Comparison of ENCODE assay signal across 8 cellular contexts in the genomic region with DNA sequence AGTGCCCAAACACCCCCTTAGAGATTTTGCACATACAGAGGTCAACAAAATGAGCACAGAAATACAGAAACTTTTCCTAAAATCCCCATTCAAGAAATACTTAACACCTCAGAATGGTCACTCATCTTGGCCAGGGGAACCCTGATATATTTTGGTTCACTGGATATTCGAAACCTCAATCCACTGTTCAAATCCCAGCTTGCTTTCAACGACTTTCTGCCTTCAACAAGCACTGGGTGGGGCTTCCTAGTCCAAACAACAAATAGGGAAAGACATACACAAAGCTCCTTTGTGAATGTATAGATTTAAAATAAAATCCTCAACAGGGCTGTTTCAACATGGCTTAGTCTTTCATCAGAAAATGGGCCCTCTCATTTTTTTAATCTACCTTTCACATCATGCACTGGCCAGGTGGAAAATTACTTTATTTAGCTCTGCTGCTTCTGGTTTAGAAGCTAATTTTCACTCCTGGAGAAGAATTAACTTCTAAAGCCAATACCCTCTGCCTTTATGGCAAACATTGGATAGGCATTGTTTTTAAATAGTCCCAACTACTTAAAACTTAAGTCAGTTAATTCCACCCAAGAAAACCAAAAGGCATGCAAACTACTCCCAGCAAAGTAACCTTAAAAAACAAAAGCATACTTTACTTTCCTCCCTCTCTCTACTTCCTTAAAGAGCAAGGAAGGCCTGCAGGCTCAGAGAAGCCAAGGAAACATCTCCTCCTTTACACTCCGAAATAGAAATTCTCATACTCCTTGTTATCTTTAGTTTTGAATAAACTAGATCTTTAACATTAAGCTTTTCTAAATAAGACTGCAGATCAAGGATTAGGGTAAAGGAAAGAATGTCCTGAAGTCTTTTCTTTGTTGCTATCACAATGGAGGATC. TPM values are rescaled to one million over a fixed set of nuclear protein-coding genes. Genes with fewer than 3 reads are reported as not detected.
DNase-seq lines count a peak whose midpoint lies in the region; ATAC-seq, FAIRE-seq and TF ChIP-seq lines count a peak whose summit lies in the region.
"Not testable (repeated sequence)": the region's sequence is repeated elsewhere in the genome, so short reads cannot be mapped to it uniquely, and the experiment has no call there.

No MANE protein-coding gene starts in this region.

- H4K91ac ChIP-seq in H9 (ENCODE audit: insufficient read length, low read depth, low read length): not testable (repeated sequence)

- not testable (repeated sequence) for H3K4me3 ChIP-seq in A549; K562; mucosa of rectum (ENCODE audit: low read length in 2 of 2)
- H3K4me3 ChIP-seq in PC-3 (ENCODE audit: low read length): peak overlapping the region; percentile 75

- not testable (repeated sequence) for H3T11ph ChIP-seq in H9 (ENCODE audit: low read length)

- not testable (repeated sequence) for DNase-seq in A549 (ENCODE audit: low read depth in 1 of 2, low spot score in 1 of 2); H9; activated CD8-positive, alpha-beta T cell treated with anti-CD3 and anti-CD28 coated beads, Interleukin-2, amount 10 ng/mL, durations not matched to agents 7 days and 5 days; K562 (ENCODE audit: extremely low read depth in 1 of 4, low spot score in 3 of 4); foreskin keratinocyte; stimulated activated effector memory CD8-positive, alpha-beta T cell treated with anti-CD3 and anti-CD28 coated beads, Interleukin-12 subunit alpha, Interleukin-12 subunit beta, amount 100 ng/mL, for 72 hours (ENCODE audit: low spot score in 2 of 2)
- peak; percentile 57 for DNase-seq in PC-3

- H3K23ac ChIP-seq in H9 (ENCODE audit: insufficient read length, low read depth, low read length): not testable (repeated sequence)

- peaks cover 16 to 37% (median 32%) of the 10 kb centered on the region in 3 experiments for H3K36me3 Mint-ChIP-seq in H9 (ENCODE audit: insufficient read depth in 1 of 3, low read depth in 3 of 3)
- peaks cover 78% of the 10 kb centered on the region for H3K36me3 Mint-ChIP-seq in activated CD8-positive, alpha-beta T cell treated with anti-CD3 and anti-CD28 coated beads, Interleukin-2, amount 10 ng/mL, durations not matched to agents 7 days and 5 days (ENCODE audit: low read depth)
- peaks cover 47% of the 10 kb centered on the region for H3K36me3 Mint-ChIP-seq in stimulated activated effector memory CD8-positive, alpha-beta T cell treated with anti-CD3 and anti-CD28 coated beads, Interleukin-12 subunit alpha, Interleukin-12 subunit beta, amount 100 ng/mL, for 72 hours

- H3K18ac ChIP-seq in H9 (ENCODE audit: insufficient read length, low read depth, low read length): not testable (repeated sequence)

- TF ChIP-seq POLR2A in A549 (IDR thresholded peaks at IDR 0.05; ENCODE audit: low read length); K562 (conservative IDR thresholded peaks at IDR 0.05): not testable (repeated sequence)

- not testable (repeated sequence) for H3K23me2 ChIP-seq in H9 (ENCODE audit: insufficient read length, low read depth, low read length, poor library complexity, severe bottlenecking)

- H2BK12ac ChIP-seq in H9 (ENCODE audit: insufficient read length, low read depth, low read length): not testable (repeated sequence)

- H2BK15ac ChIP-seq in H9 (ENCODE audit: low read depth, low read length): not testable (repeated sequence)

- peaks cover 21% of the 10 kb centered on the region for H3F3A ChIP-seq in PC-3 (ENCODE audit: low read length, unreplicated experiment)

- H3K4me2 ChIP-seq in A549 (peak overlapping the region; percentile 99), PC-3 (ENCODE audit: low read length) (peak overlapping the region; percentile 86)
- not testable (repeated sequence) for H3K4me2 ChIP-seq in H9 (ENCODE audit: insufficient read depth, insufficient read length, low read length); K562 (ENCODE audit: insufficient read depth, low read length)

- not testable (repeated sequence) for H2BK20ac ChIP-seq in H9 (ENCODE audit: low read depth, low read length, poor library complexity, severe bottlenecking)

- CTCF ChIA-PET in A549 (lab: Yijun Ruan, JAX) (interaction anchor here (0.7 to 8.9 kb wide), 5 partner anchors 11 to 355 kb away, joined by 3 to 120 read pairs (median 5); no protein-coding TSS in a partner anchor), PC-3 (lab: Charles Lee) (interaction anchor here (0.9 kb wide), 1 partner anchor 355 kb away, joined by 4 read pairs; no protein-coding TSS in a partner anchor)
- CTCF ChIA-PET in activated CD8-positive, alpha-beta T cell treated with anti-CD3 and anti-CD28 coated beads, Interleukin-2, amount 10 ng/mL, durations not matched to agents 7 days and 5 days (lab: Charles Lee): interaction anchor here (0.9 to 7.5 kb wide), 6 partner anchors 77 to 356 kb away, joined by 3 to 48 read pairs (median 4); no protein-coding TSS in a partner anchor
- CTCF ChIA-PET in K562 (lab: Yijun Ruan, JAX; ENCODE audit: low intra/inter-chr PET ratio): not testable (repeated sequence)

- H3K4me1 ChIP-seq in A549: peaks cover 94% of the 10 kb centered on the region
- H3K4me1 ChIP-seq in H9 (ENCODE audit: insufficient read depth, low read length): not testable (repeated sequence)
- peaks cover 86% of the 10 kb centered on the region for H3K4me1 ChIP-seq in PC-3 (ENCODE audit: insufficient read depth, low read length)
- H3K4me1 ChIP-seq in K562 (replicated peaks in 1 of 2; ENCODE audit: control insufficient read depth in 2 of 2, insufficient read depth in 2 of 2, low read length in 2 of 2): peaks cover 8 to 23% of the 10 kb centered on the region in 2 experiments; a peak in 4 of 5 replicates
- H3K4me1 ChIP-seq in foreskin keratinocyte: peaks cover 53% of the 10 kb centered on the region
- peaks cover 26 to 49% of the 10 kb centered on the region in 2 donors for H3K4me1 ChIP-seq in mucosa of rectum (ENCODE audit: control insufficient read depth in 2 of 2, insufficient read depth in 2 of 2, low read length in 2 of 2)

- not testable (repeated sequence) for H2BK5ac ChIP-seq in H9 (ENCODE audit: insufficient read length, low read length)

- not testable (repeated sequence) for H3K27me3 ChIP-seq in H9 (ENCODE audit: insufficient read depth, low read length); PC-3 (ENCODE audit: low read length); K562 (ENCODE audit: control insufficient read depth in 2 of 2, insufficient read depth in 2 of 2, low read length in 2 of 2); foreskin keratinocyte; mucosa of rectum (ENCODE audit: control insufficient read depth in 2 of 2, insufficient read depth in 2 of 2, low read length in 2 of 2)

- intact Hi-C loops in PC-3 (cut with micrococcal nuclease); K562 (cut with micrococcal nuclease): not testable (repeated sequence)

- not testable (repeated sequence) for H3K9me1 ChIP-seq in K562 (ENCODE audit: control insufficient read depth, insufficient read depth, low read length)

- in situ Hi-C loops in K562 (cut with MboI): not testable (repeated sequence)

- H3K9ac ChIP-seq in H9 (ENCODE audit: extremely low read depth, insufficient read length, low read length); K562 (ENCODE audit: insufficient read depth in 1 of 2, low read depth in 2 of 2, low read length in 2 of 2); mucosa of rectum (ENCODE audit: low read depth in 1 of 2, low read length in 2 of 2): not testable (repeated sequence)
- H3K9ac ChIP-seq in PC-3 (ENCODE audit: low read length): peak overlapping the region; percentile 85

- POLR2A ChIA-PET in A549 (lab: Yijun Ruan, JAX): interaction anchor here (0.7 to 2.0 kb wide), 5 partner anchors 10 to 357 kb away, joined by 3 to 18 read pairs (median 5); partner anchors contain the start of gene ZNF217
- POLR2A ChIA-PET in PC-3 (lab: Charles Lee; ENCODE audit: unreplicated experiment): interaction anchor here (0.7 to 1.6 kb wide), 4 partner anchors 10 to 190 kb away, joined by 3 to 15 read pairs (median 4); partner anchors contain the start of gene ZNF217
- POLR2A ChIA-PET in activated CD8-positive, alpha-beta T cell treated with anti-CD3 and anti-CD28 coated beads, Interleukin-2, amount 10 ng/mL, durations not matched to agents 7 days and 5 days (lab: Charles Lee): interaction anchor here (1.4 to 4.6 kb wide), 4 partner anchors 9 to 124 kb away, joined by 4 to 56 read pairs (median 10); partner anchors contain the start of gene ZNF217
- POLR2A ChIA-PET in K562 (lab: Yijun Ruan, JAX): interaction anchor here (0.7 kb wide), 1 partner anchor 210 kb away, joined by 3 read pairs; no protein-coding TSS in a partner anchor

- not testable (repeated sequence) for H3K9me3 Mint-ChIP-seq in H9; activated CD8-positive, alpha-beta T cell treated with anti-CD3 and anti-CD28 coated beads, Interleukin-2, amount 10 ng/mL, durations not matched to agents 7 days and 5 days (ENCODE audit: insufficient read depth); stimulated activated effector memory CD8-positive, alpha-beta T cell treated with anti-CD3 and anti-CD28 coated beads, Interleukin-12 subunit alpha, Interleukin-12 subunit beta, amount 100 ng/mL, for 72 hours

- peaks cover 49% of the 10 kb centered on the region for H3K79me2 ChIP-seq in H9 (ENCODE audit: insufficient read depth, low read length)
- H3K79me2 ChIP-seq in PC-3 (ENCODE audit: low read length): peaks cover 100% of the 10 kb centered on the region
- H3K79me2 ChIP-seq in K562 (ENCODE audit: control insufficient read depth, insufficient read depth, low read length): peaks cover 98% of the 10 kb centered on the region

- not testable (repeated sequence) for H3K4me3 Mint-ChIP-seq in H9
- H3K4me3 Mint-ChIP-seq in activated CD8-positive, alpha-beta T cell treated with anti-CD3 and anti-CD28 coated beads, Interleukin-2, amount 10 ng/mL, durations not matched to agents 7 days and 5 days: peak overlapping the region; percentile 80
- H3K4me3 Mint-ChIP-seq in stimulated activated effector memory CD8-positive, alpha-beta T cell treated with anti-CD3 and anti-CD28 coated beads, Interleukin-12 subunit alpha, Interleukin-12 subunit beta, amount 100 ng/mL, for 72 hours: peak overlapping the region; percentile 67

- not testable (repeated sequence) for H3K79me1 ChIP-seq in H9 (ENCODE audit: insufficient read depth, low read depth, low read length, poor library complexity, severe bottlenecking)

- WGBS in A549 (ENCODE audit: missing lambda C conversion rate): 23% methylated on average over 3 of the region's 3 CpGs
- WGBS in H9 (ENCODE audit: extremely low coverage, insufficient read length, low lambda C conversion rate): no CpG with 5 or more reads among the region's 3 CpGs
- WGBS in K562 (ENCODE audit: insufficient coverage, low coverage, missing lambda C conversion rate): 41% methylated on average over 3 of the region's 3 CpGs

- H2AK5ac ChIP-seq in H9 (ENCODE audit: insufficient read length, low read length): not testable (repeated sequence)

- peak overlapping the region; percentile 83 to 93 (median 93); a peak in 6 of 7 replicates for H3K27ac Mint-ChIP-seq in H9
- H3K27ac Mint-ChIP-seq in activated CD8-positive, alpha-beta T cell treated with anti-CD3 and anti-CD28 coated beads, Interleukin-2, amount 10 ng/mL, durations not matched to agents 7 days and 5 days: peak overlapping the region; percentile 74
- peak overlapping the region; percentile 94 for H3K27ac Mint-ChIP-seq in stimulated activated effector memory CD8-positive, alpha-beta T cell treated with anti-CD3 and anti-CD28 coated beads, Interleukin-12 subunit alpha, Interleukin-12 subunit beta, amount 100 ng/mL, for 72 hours

- not testable (repeated sequence) for TF ChIP-seq CTCF in A549 (IDR thresholded peaks at IDR 0.05); H9 (conservative IDR thresholded peaks at IDR 0.05); PC-3 (conservative IDR thresholded peaks at IDR 0.05; ENCODE audit: low read depth, low read length); K562 (IDR thresholded peaks at IDR 0.05 in 2 of 3, conservative IDR thresholded peaks at IDR 0.05 in 1 of 3; ENCODE audit: insufficient read depth in 2 of 3, low read depth in 1 of 3, low read length in 3 of 3); foreskin keratinocyte (conservative IDR thresholded peaks at IDR 0.05)

- BruUV-seq in PC-3 (replicated peaks; lab: Mats Ljungman, UMichigan); K562 (replicated peaks; lab: Mats Ljungman, UMichigan): not testable (repeated sequence)

- peaks cover 31% of the 10 kb centered on the region for H3K36me3 ChIP-seq in PC-3 (ENCODE audit: low read depth, low read length)
- peaks cover 52% of the 10 kb centered on the region for H3K36me3 ChIP-seq in K562 (ENCODE audit: control insufficient read depth, insufficient read depth, low read length)
- peaks cover 17 to 25% of the 10 kb centered on the region in 2 donors for H3K36me3 ChIP-seq in mucosa of rectum (ENCODE audit: control insufficient read depth in 2 of 2, insufficient read depth in 2 of 2, low read length in 2 of 2)

- H3K4ac ChIP-seq in H9 (ENCODE audit: low read depth, low read length): not testable (repeated sequence)

- H3K14ac ChIP-seq in H9 (ENCODE audit: insufficient read depth, low read length): not testable (repeated sequence)

- not testable (repeated sequence) for TF ChIP-seq RAD21 in A549 (conservative IDR thresholded peaks at IDR 0.05 in 1 of 2, IDR thresholded peaks at IDR 0.05 in 1 of 2); K562 (CRISPR knock-in tag; conservative IDR thresholded peaks at IDR 0.05 in 1 of 2, IDR thresholded peaks at IDR 0.05 in 1 of 2)

- not testable (repeated sequence) for H3K9me2 ChIP-seq in PC-3 (replicated peaks; ENCODE audit: low read length)

- not testable (repeated sequence) for H4K5ac ChIP-seq in H9 (ENCODE audit: insufficient read length, low read depth, low read length)

- H2BK120ac ChIP-seq in H9 (ENCODE audit: low read depth, low read length, poor library complexity, severe bottlenecking): not testable (repeated sequence)

- not testable (repeated sequence) for ATAC-seq in A549; activated CD8-positive, alpha-beta T cell treated with anti-CD3 and anti-CD28 coated beads, Interleukin-2, amount 10 ng/mL, durations not matched to agents 7 days and 5 days; K562; foreskin keratinocyte; stimulated activated effector memory CD8-positive, alpha-beta T cell treated with anti-CD3 and anti-CD28 coated beads, Interleukin-12 subunit alpha, Interleukin-12 subunit beta, amount 100 ng/mL, for 72 hours
- ATAC-seq in PC-3: peak; percentile 15

- not testable (repeated sequence) for H2AFZ ChIP-seq in H9 (ENCODE audit: low read length); PC-3 (ENCODE audit: low read length); K562 (ENCODE audit: low read depth, low read length)

- peaks cover 73 to 79% of the 10 kb centered on the region in 2 experiments for H3K4me1 Mint-ChIP-seq in H9
- peaks cover 75% of the 10 kb centered on the region for H3K4me1 Mint-ChIP-seq in activated CD8-positive, alpha-beta T cell treated with anti-CD3 and anti-CD28 coated beads, Interleukin-2, amount 10 ng/mL, durations not matched to agents 7 days and 5 days (ENCODE audit: low read depth)
- H3K4me1 Mint-ChIP-seq in stimulated activated effector memory CD8-positive, alpha-beta T cell treated with anti-CD3 and anti-CD28 coated beads, Interleukin-12 subunit alpha, Interleukin-12 subunit beta, amount 100 ng/mL, for 72 hours: peaks cover 64% of the 10 kb centered on the region

- not testable (repeated sequence) for H3K27me3 Mint-ChIP-seq in H9 (ENCODE audit: low read depth); activated CD8-positive, alpha-beta T cell treated with anti-CD3 and anti-CD28 coated beads, Interleukin-2, amount 10 ng/mL, durations not matched to agents 7 days and 5 days (ENCODE audit: low read depth)

- H4K20me1 ChIP-seq in H9 (ENCODE audit: control insufficient read depth, insufficient read depth, insufficient read length); PC-3 (ENCODE audit: low read length); K562 (replicated peaks; ENCODE audit: control insufficient read depth, insufficient read depth, low read length): not testable (repeated sequence)

- H3K9me3 ChIP-seq in A549; H9 (ENCODE audit: control insufficient read depth, low read depth, low read length); PC-3 (ENCODE audit: low read length); K562 (replicated peaks; ENCODE audit: control insufficient read depth, insufficient read depth, low read depth, low read length); mucosa of rectum (ENCODE audit: control insufficient read depth in 2 of 2, low read length in 2 of 2): not testable (repeated sequence)

- H3K27ac ChIP-seq in A549 (peak overlapping the region; percentile 68 to 87), PC-3 (ENCODE audit: low read length) (peak overlapping the region; percentile 88), foreskin keratinocyte (peak overlapping the region; percentile 68), mucosa of rectum (ENCODE audit: low read depth in 2 of 2, low read length in 2 of 2) (peak overlapping the region; percentile 42 to 56)
- not testable (repeated sequence) for H3K27ac ChIP-seq in H9 (ENCODE audit: insufficient read length, low read depth, low read length); K562 (ENCODE audit: extremely low read depth, low read depth, low read length)

- H4K8ac ChIP-seq in H9 (replicated peaks; ENCODE audit: insufficient read length, low read depth, low read length): not testable (repeated sequence)

- not testable (repeated sequence) for FAIRE-seq in A549 (lab: Jason Lieb, UNC); K562 (lab: Jason Lieb, UNC)

- not testable (repeated sequence) for TF ChIP-seq EP300 in A549 (IDR thresholded peaks at IDR 0.05); K562 (IDR thresholded peaks at IDR 0.05; ENCODE audit: low read length)

- not testable (repeated sequence) for H3K56ac ChIP-seq in H9 (ENCODE audit: insufficient read length, low read depth, low read length)

RNA-seq across cellular contexts. Expression of gene ZNF217, which starts 9.7 kb away (rescaled TPM):
- polyA plus RNA-seq in A549 (2011; rRNA removed) (22.2 and 29.5 TPM in 2 replicates), A549 (2017; fragmentation: RNase III; extraction: RNeasy Plus Mini Kit Qiagen cat#74134 plus additional on column Dnase treatment) (28.1 to 30.5 TPM (median 29.9 TPM) in 3 replicates), K562 (2011; rRNA removed) (11.4 and 12.9 TPM in 2 replicates), K562 (2014; fragmentation: Illumina TruSeq; extraction: Trizol) (19.3 and 26.7 TPM in 2 replicates), K562 (2014; fragmentation: Nextera tagmentation; extraction: Ambion mirVana) (1 to 10 TPM; 3.0 to 7.1 TPM), K562 (2014; rRNA removed) (16.0 and 23.5 TPM in 2 replicates), foreskin keratinocyte (5.1 and 5.9 TPM in 2 replicates)
- 6.8 and 8.8 TPM in 2 replicates for polyA plus RNA-seq in A549 (2012; cell fraction: cytosol; rRNA removed)
- 8.9 and 11.6 TPM in 2 replicates for polyA plus RNA-seq in A549 (2012; cell fraction: nucleus; rRNA removed)
- polyA minus RNA-seq in A549 (2011; rRNA and poly(A)+ RNA removed): 48.5 and 50.5 TPM in 2 replicates
- total RNA-seq in H9 (2021) (79.2 and 82.8 TPM in 2 replicates), PC-3 (2014; rRNA removed) (45.6 and 55.5 TPM in 2 replicates), K562 (2014; rRNA removed) (16.8 and 17.7 TPM in 2 replicates), K562 (2014; rRNA removed; fragmentation: Illumina TruSeq; extraction: Trizol) (23.4 and 25.0 TPM in 2 replicates), K562 (2015; rRNA removed; fragmentation: Illumina TruSeq; extraction: Trizol) (18.7 and 21.8 TPM in 2 replicates), K562 (2021) (39.7 and 41.8 TPM in 2 replicates), foreskin keratinocyte (36.8 and 37.4 TPM in 2 replicates)
- total RNA-seq in activated CD8-positive, alpha-beta T cell treated with anti-CD3 and anti-CD28 coated beads, Interleukin-2, amount 10 ng/mL, durations not matched to agents 7 days and 5 days: 100 to 1,000 TPM; 104 to 113 TPM
- total RNA-seq in K562 (2011; cell fraction: chromatin; rRNA removed; ENCODE audit: low replicate concordance): 27.8 and 53.4 TPM in 2 replicates
- total RNA-seq in K562 (2011; cell fraction: nucleolus; rRNA removed): 21.3 and 24.7 TPM in 2 replicates
- 26.2 and 28.5 TPM in 2 replicates for total RNA-seq in K562 (2011; cell fraction: nucleoplasm; rRNA removed)
- polyA plus RNA-seq in K562 (2011; cell fraction: cytosol; rRNA removed): 6.8 and 8.6 TPM in 2 replicates
- 19.8 and 24.3 TPM in 2 replicates for polyA plus RNA-seq in K562 (2011; cell fraction: nucleus; rRNA removed)
- 17.7 and 21.1 TPM in 2 replicates for polyA plus RNA-seq in K562 (2012)
- 36.2 and 44.6 TPM in 2 replicates for polyA minus RNA-seq in K562 (2011; rRNA and poly(A)+ RNA removed)
- 21.7 and 25.7 TPM in 2 replicates for polyA minus RNA-seq in K562 (2011; cell fraction: cytosol; rRNA and poly(A)+ RNA removed)
- polyA minus RNA-seq in K562 (2011; cell fraction: nucleus; rRNA and poly(A)+ RNA removed): 19.7 and 29.4 TPM in 2 replicates
